9 cellular contexts compared by ENCODE assay signal in the genomic region with DNA sequence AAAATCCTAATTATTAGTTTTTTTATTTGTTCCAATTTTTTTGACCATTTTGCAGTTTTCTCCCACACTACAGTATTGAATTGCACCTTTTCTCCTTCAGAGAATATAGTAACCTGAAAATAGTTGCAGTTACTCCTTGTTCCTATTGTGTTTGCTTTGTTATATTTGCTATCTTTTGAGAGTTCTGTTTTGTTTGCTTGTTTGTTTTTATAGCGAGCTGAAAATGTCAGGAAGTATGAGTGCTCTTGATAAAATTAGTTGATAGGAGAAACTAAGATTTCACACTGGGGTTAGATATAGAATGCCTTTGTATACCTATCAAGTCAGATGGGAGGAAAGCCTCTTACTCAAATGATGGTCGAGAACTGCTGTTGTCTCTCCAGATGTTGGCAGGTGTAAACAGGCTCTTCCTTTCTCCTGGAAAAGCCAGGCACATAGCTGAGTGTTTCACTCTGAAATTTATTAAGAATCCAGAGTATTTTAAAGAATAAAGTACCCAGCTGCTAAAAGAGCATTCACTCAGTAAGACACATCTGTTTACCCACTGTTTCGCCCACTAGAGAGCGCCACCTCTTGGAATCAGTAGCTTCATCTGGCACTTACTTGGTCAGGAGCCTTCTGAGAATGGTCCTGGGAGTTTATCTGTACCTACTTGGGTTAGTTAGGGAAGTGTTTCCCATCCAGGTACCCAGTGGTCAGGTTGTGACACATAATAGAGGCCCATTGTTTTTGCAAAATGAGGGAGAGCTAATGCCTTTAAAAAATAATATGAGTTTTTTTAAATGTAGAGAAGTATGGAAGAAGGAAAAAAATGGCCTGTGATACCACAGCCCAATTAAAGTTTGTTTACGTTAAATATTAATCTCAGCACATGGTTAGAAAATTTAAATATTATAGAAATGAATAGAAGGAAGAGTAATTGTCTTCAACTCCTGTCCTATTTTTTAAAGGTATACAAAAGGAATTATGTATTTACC. TPM values are rescaled to one million over a fixed set of nuclear protein-coding genes. Genes with fewer than 3 reads are reported as not detected.
DNase-seq lines count a peak whose midpoint lies in the region; ATAC-seq and TF ChIP-seq lines count a peak whose summit lies in the region.
"Had no signal": no experiment of that assay in that cellular context is flagged by ENCODE, and none has a peak within 500 bp of the region (broad histone marks: within the 10 kb centered on the region; RNA-seq: fewer than 3 reads in every experiment).

No MANE protein-coding gene starts in this region.

- peak; percentile 63 for DNase-seq in NCI-H82 (lab: John Stamatoyannopoulos, UW)
- no peak for DNase-seq in NCI-H82 treated with DMSO at 0.1 percent for 48 hours (lab: John Stamatoyannopoulos, UW; ENCODE audit: unreplicated experiment)
- peak; percentile 55 for DNase-seq in glutamatergic neuron
- no peak for DNase-seq in type B pancreatic cell (ENCODE audit: extremely low spot score, unreplicated experiment)
- DNase-seq in inferior parietal cortex (ENCODE audit: extremely low spot score) = no peak

- H3K27ac Mint-ChIP-seq in glutamatergic neuron (ENCODE audit: unreplicated experiment) = peak overlapping the region; percentile 34
- no peak overlapping the region for H3K27ac Mint-ChIP-seq in type B pancreatic cell
- H3K27ac Mint-ChIP-seq: activated naive CD4-positive, alpha-beta T cell treated with anti-CD3 and anti-CD28 coated beads, Interleukin-2, amount 50 U/mL, for 24 hours had no signal

- peak; percentile 68 for ATAC-seq in GM19397 (IDR thresholded peaks at IDR 0.05; ENCODE audit: unreplicated experiment)
- ATAC-seq in HG03469 (IDR thresholded peaks at IDR 0.05; ENCODE audit: unreplicated experiment) = peak; percentile 63
- peak; percentile 87 for ATAC-seq in SK-N-SH treated with all-trans-retinoic acid at 6 μM for 48 hours

- H3K4me1 Mint-ChIP-seq in glutamatergic neuron (ENCODE audit: low read depth, unreplicated experiment) (peaks cover 9% of the 10 kb centered on the region), type B pancreatic cell (ENCODE audit: unreplicated experiment) (peaks cover 5% of the 10 kb centered on the region)

- H3K36me3 Mint-ChIP-seq in glutamatergic neuron (ENCODE audit: unreplicated experiment) (no peaks in the 10 kb centered on the region), type B pancreatic cell (peaks cover 33% of the 10 kb centered on the region)

- H3K4me3 Mint-ChIP-seq in glutamatergic neuron (ENCODE audit: unreplicated experiment) (no peak overlapping the region), type B pancreatic cell (no peak overlapping the region)
- H3K4me3 Mint-ChIP-seq: activated naive CD4-positive, alpha-beta T cell treated with anti-CD3 and anti-CD28 coated beads, Interleukin-2, amount 50 U/mL, for 24 hours had no signal

- no peaks in the 10 kb centered on the region for H3K9me3 Mint-ChIP-seq in glutamatergic neuron (ENCODE audit: unreplicated experiment)
- H3K9me3 Mint-ChIP-seq in type B pancreatic cell = no peaks in the 10 kb centered on the region
- H3K9me3 Mint-ChIP-seq: activated naive CD4-positive, alpha-beta T cell treated with anti-CD3 and anti-CD28 coated beads, Interleukin-2, amount 50 U/mL, for 24 hours had no signal

- TF ChIP-seq CTCF in glutamatergic neuron (IDR thresholded peaks at IDR 0.05; ENCODE audit: partially characterized antibody, unreplicated experiment) (peak; percentile 46), type B pancreatic cell (conservative IDR thresholded peaks at IDR 0.05) (peak; percentile 67)

- H3K27me3 Mint-ChIP-seq in glutamatergic neuron (ENCODE audit: unreplicated experiment) (no peaks in the 10 kb centered on the region), type B pancreatic cell (no peaks in the 10 kb centered on the region)
- H3K27me3 Mint-ChIP-seq: activated naive CD4-positive, alpha-beta T cell treated with anti-CD3 and anti-CD28 coated beads, Interleukin-2, amount 50 U/mL, for 24 hours had no signal

TF ChIP-seq in SK-N-SH treated with all-trans-retinoic acid at 6 μM for 48 hours, 23 proteins besides CTCF, POLR2A, EP300 and RAD21:
- TF ChIP-seq, protein P1, sequence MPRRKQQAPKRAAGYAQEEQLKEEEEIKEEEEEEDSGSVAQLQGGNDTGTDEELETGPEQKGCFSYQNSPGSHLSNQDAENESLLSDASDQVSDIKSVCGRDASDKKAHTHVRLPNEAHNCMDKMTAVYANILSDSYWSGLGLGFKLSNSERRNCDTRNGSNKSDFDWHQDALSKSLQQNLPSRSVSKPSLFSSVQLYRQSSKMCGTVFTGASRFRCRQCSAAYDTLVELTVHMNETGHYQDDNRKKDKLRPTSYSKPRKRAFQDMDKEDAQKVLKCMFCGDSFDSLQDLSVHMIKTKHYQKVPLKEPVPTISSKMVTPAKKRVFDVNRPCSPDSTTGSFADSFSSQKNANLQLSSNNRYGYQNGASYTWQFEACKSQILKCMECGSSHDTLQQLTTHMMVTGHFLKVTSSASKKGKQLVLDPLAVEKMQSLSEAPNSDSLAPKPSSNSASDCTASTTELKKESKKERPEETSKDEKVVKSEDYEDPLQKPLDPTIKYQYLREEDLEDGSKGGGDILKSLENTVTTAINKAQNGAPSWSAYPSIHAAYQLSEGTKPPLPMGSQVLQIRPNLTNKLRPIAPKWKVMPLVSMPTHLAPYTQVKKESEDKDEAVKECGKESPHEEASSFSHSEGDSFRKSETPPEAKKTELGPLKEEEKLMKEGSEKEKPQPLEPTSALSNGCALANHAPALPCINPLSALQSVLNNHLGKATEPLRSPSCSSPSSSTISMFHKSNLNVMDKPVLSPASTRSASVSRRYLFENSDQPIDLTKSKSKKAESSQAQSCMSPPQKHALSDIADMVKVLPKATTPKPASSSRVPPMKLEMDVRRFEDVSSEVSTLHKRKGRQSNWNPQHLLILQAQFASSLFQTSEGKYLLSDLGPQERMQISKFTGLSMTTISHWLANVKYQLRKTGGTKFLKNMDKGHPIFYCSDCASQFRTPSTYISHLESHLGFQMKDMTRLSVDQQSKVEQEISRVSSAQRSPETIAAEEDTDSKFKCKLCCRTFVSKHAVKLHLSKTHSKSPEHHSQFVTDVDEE (CRISPR knock-in tag; IDR thresholded peaks at IDR 0.05) = no peak
- TF ChIP-seq RARB (CRISPR knock-in tag; IDR thresholded peaks at IDR 0.05) (no peak), CSDC2 (CRISPR knock-in tag; IDR thresholded peaks at IDR 0.05) (no peak), GLIS3 (CRISPR knock-in tag; IDR thresholded peaks at IDR 0.05) (no peak), ZNF565 (CRISPR knock-in tag; conservative IDR thresholded peaks at IDR 0.05; ENCODE audit: low read depth) (no peak), BACH2 (CRISPR knock-in tag; IDR thresholded peaks at IDR 0.05; ENCODE audit: borderline replicate concordance) (no peak), ISL1 (CRISPR knock-in tag; IDR thresholded peaks at IDR 0.05) (no peak), ARNTL (CRISPR knock-in tag; IDR thresholded peaks at IDR 0.05; ENCODE audit: borderline replicate concordance, low read depth) (no peak), ZFP30 (CRISPR knock-in tag; IDR thresholded peaks at IDR 0.05) (no peak), ZC3H10 (CRISPR knock-in tag; IDR thresholded peaks at IDR 0.05) (no peak), TCF4 (CRISPR knock-in tag; IDR thresholded peaks at IDR 0.05; ENCODE audit: borderline replicate concordance) (no peak)
- TF ChIP-seq, protein P2, sequence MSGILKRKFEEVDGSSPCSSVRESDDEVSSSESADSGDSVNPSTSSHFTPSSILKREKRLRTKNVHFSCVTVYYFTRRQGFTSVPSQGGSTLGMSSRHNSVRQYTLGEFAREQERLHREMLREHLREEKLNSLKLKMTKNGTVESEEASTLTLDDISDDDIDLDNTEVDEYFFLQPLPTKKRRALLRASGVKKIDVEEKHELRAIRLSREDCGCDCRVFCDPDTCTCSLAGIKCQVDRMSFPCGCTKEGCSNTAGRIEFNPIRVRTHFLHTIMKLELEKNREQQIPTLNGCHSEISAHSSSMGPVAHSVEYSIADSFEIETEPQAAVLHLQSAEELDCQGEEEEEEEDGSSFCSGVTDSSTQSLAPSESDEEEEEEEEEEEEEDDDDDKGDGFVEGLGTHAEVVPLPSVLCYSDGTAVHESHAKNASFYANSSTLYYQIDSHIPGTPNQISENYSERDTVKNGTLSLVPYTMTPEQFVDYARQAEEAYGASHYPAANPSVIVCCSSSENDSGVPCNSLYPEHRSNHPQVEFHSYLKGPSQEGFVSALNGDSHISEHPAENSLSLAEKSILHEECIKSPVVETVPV (CRISPR knock-in tag; IDR thresholded peaks at IDR 0.05) = no peak
- TF ChIP-seq, protein P3, sequence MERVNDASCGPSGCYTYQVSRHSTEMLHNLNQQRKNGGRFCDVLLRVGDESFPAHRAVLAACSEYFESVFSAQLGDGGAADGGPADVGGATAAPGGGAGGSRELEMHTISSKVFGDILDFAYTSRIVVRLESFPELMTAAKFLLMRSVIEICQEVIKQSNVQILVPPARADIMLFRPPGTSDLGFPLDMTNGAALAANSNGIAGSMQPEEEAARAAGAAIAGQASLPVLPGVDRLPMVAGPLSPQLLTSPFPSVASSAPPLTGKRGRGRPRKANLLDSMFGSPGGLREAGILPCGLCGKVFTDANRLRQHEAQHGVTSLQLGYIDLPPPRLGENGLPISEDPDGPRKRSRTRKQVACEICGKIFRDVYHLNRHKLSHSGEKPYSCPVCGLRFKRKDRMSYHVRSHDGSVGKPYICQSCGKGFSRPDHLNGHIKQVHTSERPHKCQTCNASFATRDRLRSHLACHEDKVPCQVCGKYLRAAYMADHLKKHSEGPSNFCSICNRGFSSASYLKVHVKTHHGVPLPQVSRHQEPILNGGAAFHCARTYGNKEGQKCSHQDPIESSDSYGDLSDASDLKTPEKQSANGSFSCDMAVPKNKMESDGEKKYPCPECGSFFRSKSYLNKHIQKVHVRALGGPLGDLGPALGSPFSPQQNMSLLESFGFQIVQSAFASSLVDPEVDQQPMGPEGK (CRISPR knock-in tag; IDR thresholded peaks at IDR 0.05; ENCODE audit: borderline replicate concordance) = no peak

RNA-seq across cellular contexts. Expression of a gene that starts 11.2 kb away (rescaled TPM):
- total RNA-seq in glutamatergic neuron (ENCODE audit: unreplicated experiment) = 21.6 TPM
- 36.1 and 36.7 TPM in 2 replicates for total RNA-seq in type B pancreatic cell (ENCODE audit: low replicate concordance)

RNA-seq across cellular contexts. Expression of a gene that starts 14.1 kb away (rescaled TPM):
- total RNA-seq in glutamatergic neuron (ENCODE audit: unreplicated experiment) (not detected), type B pancreatic cell (ENCODE audit: low replicate concordance) (0.14 TPM in 2 replicates)

RNA-seq across cellular contexts. Expression of a gene that starts 51.1 kb away (rescaled TPM):
- total RNA-seq in glutamatergic neuron (ENCODE audit: unreplicated experiment) (0.37 TPM), type B pancreatic cell (ENCODE audit: low replicate concordance) (6.2 and 13.2 TPM in 2 replicates)

Comparison
In these comparisons a context has a peak if more than half of its experiments do, and no peak if none do; other contexts are left out.
1. DNase-seq: peak in NCI-H82 (single experiment) and glutamatergic neuron (single experiment); none in NCI-H82 treated with DMSO at 0.1 percent for 48 hours (single experiment), type B pancreatic cell (single experiment) and inferior parietal cortex (single experiment).
2. Peak in every context shown above with its lines, with median percentiles within 50 percentile points of each other: ATAC-seq.